In the genomic region with DNA sequence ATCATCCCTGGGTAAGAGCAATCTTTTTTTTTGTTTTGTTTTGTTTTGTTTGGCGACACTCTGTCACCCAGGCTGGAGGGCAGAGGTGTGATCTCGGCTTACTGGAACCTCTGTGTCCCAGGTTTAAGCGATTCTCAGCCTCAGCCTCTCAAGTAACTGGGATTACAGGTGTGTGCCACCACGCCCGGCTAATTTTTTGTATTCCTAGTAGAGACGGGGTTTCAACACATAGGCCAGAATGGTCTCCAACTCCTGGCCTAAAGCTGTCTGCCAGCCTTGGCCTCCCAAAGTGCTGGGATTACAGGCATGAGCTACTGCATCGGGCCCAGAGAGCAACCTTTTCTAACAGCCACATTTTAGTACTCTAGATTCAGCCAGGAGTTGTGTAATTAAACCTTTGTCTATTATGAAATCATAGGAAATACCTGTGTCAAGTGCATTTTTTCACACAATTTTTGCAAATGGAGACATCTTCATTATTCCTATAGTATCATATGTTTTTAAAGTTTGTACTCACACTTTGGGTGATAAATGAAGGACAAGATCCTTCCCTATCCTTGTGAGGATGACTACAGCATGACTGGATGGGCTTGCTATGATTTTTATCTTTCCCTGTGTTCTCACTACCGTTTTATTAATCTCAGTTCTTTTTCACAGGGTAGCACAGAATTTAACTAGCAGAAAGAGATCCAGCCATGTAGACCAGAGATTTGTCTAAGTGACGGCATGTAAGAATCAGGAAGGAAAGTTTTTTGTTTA, we compare ENCODE assay signal across 10 cellular contexts.
A peak's percentile ranks its signal among the peaks of the same experiment; 100 is the strongest.
DNase-seq lines count a peak whose midpoint lies in the region; ATAC-seq, FAIRE-seq and TF ChIP-seq lines count a peak whose summit lies in the region.
"Had no signal": no experiment of that assay in that cellular context is flagged by ENCODE, and none has a peak within 500 bp of the region (broad histone marks: within the 10 kb centered on the region; RNA-seq: fewer than 3 reads in every experiment).

No MANE protein-coding gene starts in this region.

- H3K4me2 ChIP-seq in BLaER1 treated with 17β-estradiol and CSF1 and Interleukin-3, amounts not matched to agents 10 nM and 100 nM = peak overlapping the region; percentile 64 to 98 (median 84)
- peak overlapping the region; percentile 91 for H3K4me2 ChIP-seq in Karpas-422 (ENCODE audit: low read depth, low read length, poor library complexity, severe bottlenecking)
- H3K4me2 ChIP-seq in GM12878 (ENCODE audit: control insufficient read depth, insufficient read depth) = peak overlapping the region; percentile 86
- H3K4me2 ChIP-seq in mesendoderm (ENCODE audit: low read length) = peak overlapping the region; percentile 3

- RAD21 ChIA-PET in GM12878 (lab: Charles Lee; ENCODE audit: unreplicated experiment) = interaction anchor here (1.0 to 1.5 kb wide), 3 partner anchors 41 to 63 kb away, joined by 3 to 6 read pairs (median 4); a partner anchor contains a TSS

- H3K79me2 ChIP-seq in Karpas-422 (ENCODE audit: low read length) (no peaks in the 10 kb centered on the region), GM12878 (ENCODE audit: control insufficient read depth, insufficient read depth, low read length) (peaks cover 8% of the 10 kb centered on the region), mesendoderm (ENCODE audit: control insufficient read depth, insufficient read depth, low read length) (no peaks in the 10 kb centered on the region)

- no peak overlapping the region for H2AK5ac ChIP-seq in mesendoderm (ENCODE audit: low read length)

- H3K4me3 ChIP-seq in BLaER1 treated with 17β-estradiol and CSF1 and Interleukin-3, amounts not matched to agents 10 nM and 100 nM = peak overlapping the region; percentile 64 to 75 (median 68)
- H3K4me3 ChIP-seq in Karpas-422 (ENCODE audit: low read length) (peak overlapping the region; percentile 74), GM12878 (peak overlapping the region; percentile 74; the same call in 1 of the 2 replicates), mesendoderm (ENCODE audit: low read length) (no peak overlapping the region), heart left ventricle (peak overlapping the region in 1 of 12 donors; percentile 65)

- H3K9me3 ChIP-seq in BLaER1 treated with 17β-estradiol and CSF1 and Interleukin-3, amounts not matched to agents 10 nM and 100 nM (replicated peaks in 1 of 11) = peaks cover 0 to 16% (median 12%) of the 10 kb centered on the region in 11 experiments; a peak in 15 of 22 replicates
- no peaks in the 10 kb centered on the region for H3K9me3 ChIP-seq in Karpas-422 (ENCODE audit: low read length)
- H3K9me3 ChIP-seq in GM12878 (replicated peaks; ENCODE audit: control insufficient read depth, insufficient read depth, low read length) = no peaks in the 10 kb centered on the region
- H3K9me3 ChIP-seq in heart left ventricle = no peaks in the 10 kb centered on the region

- in situ Hi-C loops in GM12878 (cut with MboI) = loop anchor here (10.0 kb wide), 2 partner anchors 1635 to 1705 kb away; a partner anchor contains a TSS

- POLR2A ChIA-PET in GM12878 (lab: Charles Lee) = interaction anchor here (0.7 to 1.9 kb wide), 6 partner anchors 15 to 696 kb away, joined by 3 to 7 read pairs (median 4); a partner anchor contains a TSS

- TF ChIP-seq POLR2A in GM12878 (IDR thresholded peaks at IDR 0.05; ENCODE audit: low read depth, low read length) = no peak
- no peak for TF ChIP-seq POLR2A in heart left ventricle (IDR thresholded peaks at IDR 0.05)

- peak overlapping the region; percentile 57 to 99 (median 90) for H3K27ac ChIP-seq in BLaER1 treated with 17β-estradiol and CSF1 and Interleukin-3, amounts not matched to agents 10 nM and 100 nM
- H3K27ac ChIP-seq in Karpas-422 (ENCODE audit: low read length) (peak overlapping the region; percentile 88), GM12878 (ENCODE audit: control insufficient read depth, insufficient read depth) (peak overlapping the region; percentile 89), mesendoderm (ENCODE audit: low read depth, low read length) (no peak overlapping the region), heart left ventricle (peak overlapping the region in 2 of 12 donors; percentile 75 to 89)

- no peaks in the 10 kb centered on the region for H3K79me1 ChIP-seq in mesendoderm (ENCODE audit: low read length)

- intact Hi-C loops in GM12878 (cut with micrococcal nuclease; ENCODE audit: unreplicated experiment) = loop anchor here (10.0 kb wide), 1 partner anchor 305 kb away; no protein-coding TSS in a partner anchor
- intact Hi-C loops in heart left ventricle (cut with DNase I) = loop anchor here in 2 of 10 donors (10.0 kb wide), 2 partner anchors 505 to 1805 kb away; a partner anchor contains a TSS

- peak overlapping the region; percentile 83 to 93 (median 89) for H3K9ac ChIP-seq in BLaER1 treated with 17β-estradiol and CSF1 and Interleukin-3, amounts not matched to agents 10 nM and 100 nM
- H3K9ac ChIP-seq in Karpas-422 (ENCODE audit: low read length) (peak overlapping the region; percentile 87), GM12878 (ENCODE audit: control insufficient read depth, insufficient read depth, low read length) (peak overlapping the region; percentile 79), mesendoderm (ENCODE audit: low read length) (peak overlapping the region; percentile 98)

- H2BK5ac ChIP-seq in mesendoderm (ENCODE audit: low read length) = no peak overlapping the region

- no peak overlapping the region for H3K4ac ChIP-seq in mesendoderm (ENCODE audit: low read depth, low read length)

- no peak for TF ChIP-seq EP300 in GM12878 (IDR thresholded peaks at IDR 0.05; ENCODE audit: borderline replicate concordance in 1 of 2, control insufficient read depth in 1 of 2, low read depth in 2 of 2, low read length in 2 of 2)

- H3K23ac ChIP-seq in mesendoderm (ENCODE audit: low read length) = no peak overlapping the region

- no peak overlapping the region for H4K5ac ChIP-seq in mesendoderm (ENCODE audit: low read length)

- no peaks in the 10 kb centered on the region for H3K27me3 ChIP-seq in BLaER1 treated with 17β-estradiol and CSF1 and Interleukin-3, amounts not matched to agents 10 nM and 100 nM
- H3K27me3 ChIP-seq in Karpas-422 (ENCODE audit: low read length) (no peaks in the 10 kb centered on the region), GM12878 (replicated peaks in 1 of 2; ENCODE audit: control insufficient read depth in 2 of 2, insufficient read depth in 2 of 2, low read length in 1 of 2) (no peaks in the 10 kb centered on the region), mesendoderm (ENCODE audit: insufficient read depth, low read length, poor library complexity) (no peaks in the 10 kb centered on the region), heart left ventricle (peaks cover 0 to 2% (median 0%) of the 10 kb centered on the region in 9 donors)

- peaks cover 8 to 22% (median 18%) of the 10 kb centered on the region in 11 experiments; a peak in 16 of 22 replicates for H3K36me3 ChIP-seq in BLaER1 treated with 17β-estradiol and CSF1 and Interleukin-3, amounts not matched to agents 10 nM and 100 nM
- no peaks in the 10 kb centered on the region for H3K36me3 ChIP-seq in Karpas-422 (ENCODE audit: insufficient read depth, low read length)
- H3K36me3 ChIP-seq in GM12878 (ENCODE audit: control insufficient read depth in 2 of 2, insufficient read depth in 2 of 2, low read length in 1 of 2) = no peaks in the 10 kb centered on the region
- no peaks in the 10 kb centered on the region for H3K36me3 ChIP-seq in mesendoderm (ENCODE audit: control insufficient read depth, insufficient read depth, low read length)
- H3K36me3 ChIP-seq in heart left ventricle = peaks cover 0 to 8% (median 0%) of the 10 kb centered on the region in 9 donors

- H2BK120ac ChIP-seq in mesendoderm (ENCODE audit: low read depth, low read length) = no peak overlapping the region

- 68% methylated on average over 9 of the region's 9 CpGs for WGBS in GM12878 (ENCODE audit: insufficient coverage, insufficient replicate concordance, low lambda C conversion rate, missing lambda C conversion rate)
- no CpG with 5 or more reads among the region's 9 CpGs for WGBS in mesendoderm (ENCODE audit: extremely low coverage, insufficient coverage, low lambda C conversion rate)
- WGBS in heart left ventricle, 4 donors = 90 to 92% (median 91%) methylated on average over 9 of the region's 9 CpGs

- BruUV-seq in GM12878 (replicated peaks; lab: Mats Ljungman, UMichigan) = no TSS peak

- ATAC-seq in GM12878 (no peak), HG03135 (IDR thresholded peaks at IDR 0.05; ENCODE audit: unreplicated experiment) (no peak), GM21515 (IDR thresholded peaks at IDR 0.05; ENCODE audit: unreplicated experiment) (no peak), heart left ventricle (no peak)

- H4K20me1 ChIP-seq in BLaER1 treated with 17β-estradiol and CSF1 and Interleukin-3, amounts not matched to agents 10 nM and 100 nM = peaks cover 0 to 28% (median 0%) of the 10 kb centered on the region in 11 experiments; a peak in 3 of 22 replicates
- H4K20me1 ChIP-seq in Karpas-422 (ENCODE audit: insufficient read depth, low read depth, low read length) (no peaks in the 10 kb centered on the region), GM12878 (ENCODE audit: control insufficient read depth, insufficient read depth) (no peaks in the 10 kb centered on the region)

- no peak for TF ChIP-seq RAD21 in GM12878 (IDR thresholded peaks at IDR 0.05; ENCODE audit: insufficient read depth, low read depth, low read length)

- H3K4me1 ChIP-seq in BLaER1 treated with 17β-estradiol and CSF1 and Interleukin-3, amounts not matched to agents 10 nM and 100 nM = peaks cover 22 to 50% (median 41%) of the 10 kb centered on the region in 10 experiments
- H3K4me1 ChIP-seq in Karpas-422 (ENCODE audit: low read length) (peaks cover 31% of the 10 kb centered on the region), GM12878 (ENCODE audit: control insufficient read depth, insufficient read depth, low read length) (no peaks in the 10 kb centered on the region; the same call in 1 of the 2 replicates), mesendoderm (ENCODE audit: control insufficient read depth, low read depth, low read length) (no peaks in the 10 kb centered on the region), heart left ventricle (peaks cover 0 to 26% (median 1%) of the 10 kb centered on the region in 12 donors)

- H2BK15ac ChIP-seq in mesendoderm (replicated peaks; ENCODE audit: low read depth) = no peak overlapping the region

- CTCF ChIA-PET in GM12878 (lab: Yijun Ruan, JAX) = no interaction called here

- H3K9me2 ChIP-seq in Karpas-422 (replicated peaks; ENCODE audit: insufficient read depth, low read length) = no peaks in the 10 kb centered on the region

- no peak for FAIRE-seq in GM12878 (lab: Jason Lieb, UNC)
- FAIRE-seq: kidney had no signal

- no peak overlapping the region for H4K8ac ChIP-seq in mesendoderm (ENCODE audit: low read depth, low read length)

- H3K56ac ChIP-seq in mesendoderm (ENCODE audit: low read length) = peak overlapping the region; percentile 29

- no peak for TF ChIP-seq CTCF in GM12878 (IDR thresholded peaks at IDR 0.05 in 2 of 3, conservative IDR thresholded peaks at IDR 0.05 in 1 of 3; ENCODE audit: control insufficient read depth in 2 of 3, extremely low read depth in 1 of 3, insufficient read depth in 1 of 3, low read depth in 3 of 3, low read length in 3 of 3)
- TF ChIP-seq CTCF in heart left ventricle (IDR thresholded peaks at IDR 0.05) = no peak

- peak; percentile 57 for DNase-seq in Karpas-422
- no peak for DNase-seq in GM12878 (ENCODE audit: low read depth, low spot score)
- DNase-seq in mesendoderm = peak; percentile 46
- no peak for DNase-seq in occipital lobe (lab: John Stamatoyannopoulos, UW)
- no peak for DNase-seq in heart left ventricle
- DNase-seq: activated CD4-positive, CD25-positive, alpha-beta regulatory T cell; kidney had no signal

- SMC1A ChIA-PET in GM12878 (lab: Charles Lee; ENCODE audit: uncharacterized antibody, unreplicated experiment) = interaction anchor here (1.4 to 1.5 kb wide), 2 partner anchors 36 to 64 kb away, joined by 4 to 10 read pairs; a partner anchor contains a TSS

- H3K18ac ChIP-seq in mesendoderm (ENCODE audit: low read length) = no peak overlapping the region

- H2AFZ ChIP-seq in Karpas-422 (ENCODE audit: low read length) (no peak overlapping the region), GM12878 (ENCODE audit: control insufficient read depth, low read depth, low read length) (no peak overlapping the region)

Comparison
In these comparisons a context has a peak if more than half of its experiments do, and no peak if none do; other contexts are left out.
1. H3K4me2 ChIP-seq: peak in every context shown above with its lines; median percentile 91 in Karpas-422; 86 in GM12878; 84 in BLaER1 treated with 17β-estradiol and CSF1 and Interleukin-3, amounts not matched to agents 10 nM and 100 nM; 3 in mesendoderm.
2. DNase-seq: peak in Karpas-422 (single experiment) and mesendoderm (single experiment); none in GM12878 (single experiment), occipital lobe (single experiment) and heart left ventricle (0 of 5).
3. Peak in every context shown above with its lines, with median percentiles within 50 percentile points of each other: H3K9ac ChIP-seq.